ENCODE assay signal across 7 cellular contexts in genomic region chr18:10985689-10986088, GRCh38.
"Had no signal": no experiment of that assay in that cellular context is flagged by ENCODE, and none has a peak within 500 bp of the region (broad histone marks: within the 10 kb centered on the region; RNA-seq: fewer than 3 reads in every experiment).

No MANE protein-coding gene starts in this region.

- ATAC-seq: GM12878 had no signal

- DNase-seq: GDM1, GF-D8 had no signal

- H3K4me3 ChIP-seq: GM12878 had no signal

- FAIRE-seq: GM12878, GM12891, GM12892, GM18507, GM19239 had no signal
